Comparison of ENCODE assay signal across 8 cellular contexts in the genomic region with DNA sequence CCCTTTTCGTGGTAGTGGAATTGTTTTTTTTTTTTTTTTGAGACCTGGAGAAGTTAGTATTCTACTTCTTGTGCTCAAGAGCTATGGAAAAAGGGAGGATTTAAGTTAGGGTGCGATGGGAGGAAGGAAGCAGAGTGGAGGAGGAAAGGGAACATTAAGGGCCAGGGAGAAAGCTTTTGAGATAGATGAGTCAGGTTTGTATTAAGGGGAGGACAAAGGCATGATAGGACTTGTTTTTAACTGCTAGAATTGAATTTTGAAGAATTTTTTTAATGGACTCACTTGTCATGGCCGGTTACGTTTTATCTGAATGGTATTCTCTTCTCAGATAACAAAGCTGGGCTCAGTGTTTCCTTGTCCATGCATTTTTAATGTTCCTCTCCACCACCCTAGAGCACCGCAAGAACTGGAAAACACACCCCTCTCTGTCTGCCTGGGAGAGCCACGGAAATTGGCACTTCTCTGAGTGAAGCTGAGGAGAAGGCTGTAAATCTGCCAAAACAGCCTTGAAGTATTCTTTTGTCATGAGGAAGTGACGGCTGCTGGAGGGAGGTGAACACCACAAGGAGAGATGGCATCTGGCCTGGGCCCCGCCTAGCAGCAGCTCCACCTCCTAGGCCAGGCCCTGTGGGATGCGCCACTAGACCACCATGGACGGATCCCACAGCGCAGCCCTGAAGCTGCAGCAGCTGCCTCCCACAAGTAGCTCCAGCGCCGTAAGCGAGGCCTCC. TPM values are rescaled to one million over a fixed set of nuclear protein-coding genes. Genes with fewer than 3 reads are reported as not detected.
DNase-seq lines count a peak whose midpoint lies in the region; ATAC-seq and TF ChIP-seq lines count a peak whose summit lies in the region.

No MANE protein-coding gene starts in this region.

- peak overlapping the region; percentile 42 for H3K4me3 Mint-ChIP-seq in activated naive CD4-positive, alpha-beta T cell treated with anti-CD3 and anti-CD28 coated beads, Interleukin-2, amount 50 U/mL, for 24 hours

- peak; percentile 55 for ATAC-seq in left colon
- ATAC-seq in GM18505 (IDR thresholded peaks at IDR 0.05; ENCODE audit: unreplicated experiment): no peak
- ATAC-seq in GM18517 (IDR thresholded peaks at IDR 0.05; ENCODE audit: unreplicated experiment): no peak

- H3K4me1 Mint-ChIP-seq in activated naive CD4-positive, alpha-beta T cell treated with anti-CD3 and anti-CD28 coated beads, Interleukin-2, amount 50 U/mL, for 24 hours: peaks cover 89% of the 10 kb centered on the region

- H3K4me3 ChIP-seq in AG10803 (ENCODE audit: low read length) (no peak overlapping the region), LNCaP clone FGC (ENCODE audit: low read depth, low read length) (no peak overlapping the region)

- intact Hi-C loops in left colon (cut with DNase I, micrococcal nuclease): no loop called here

- H3K36me3 Mint-ChIP-seq in activated naive CD4-positive, alpha-beta T cell treated with anti-CD3 and anti-CD28 coated beads, Interleukin-2, amount 50 U/mL, for 24 hours: peaks cover 21% of the 10 kb centered on the region

- H3K27ac Mint-ChIP-seq in activated naive CD4-positive, alpha-beta T cell treated with anti-CD3 and anti-CD28 coated beads, Interleukin-2, amount 50 U/mL, for 24 hours: peak overlapping the region; percentile 63

- H3K27me3 Mint-ChIP-seq in activated naive CD4-positive, alpha-beta T cell treated with anti-CD3 and anti-CD28 coated beads, Interleukin-2, amount 50 U/mL, for 24 hours: no peaks in the 10 kb centered on the region

- peak; percentile 48 for DNase-seq in AG10803 (ENCODE audit: low read depth)
- DNase-seq in LNCaP clone FGC (ENCODE audit: low read depth): peak; percentile 70
- peak; percentile 72 to 78 for DNase-seq in left colon
- no peak for DNase-seq in germinal center (ENCODE audit: low spot score)
- DNase-seq in stimulated activated CD4-positive, alpha-beta T cell treated with anti-CD3 and anti-CD28 coated beads, Interleukin-1b, Interleukin-23, amount 100 ng/mL, for 48 hours: no peak

- no peaks in the 10 kb centered on the region for H3K9me3 Mint-ChIP-seq in activated naive CD4-positive, alpha-beta T cell treated with anti-CD3 and anti-CD28 coated beads, Interleukin-2, amount 50 U/mL, for 24 hours

- TF ChIP-seq CTCF in AG10803 (conservative IDR thresholded peaks at IDR 0.05; ENCODE audit: low read length) (no peak), LNCaP clone FGC (IDR thresholded peaks at IDR 0.05; ENCODE audit: control insufficient read depth, extremely low read depth, insufficient read depth) (no peak)

- no peak for TF ChIP-seq POLR2A in GM18505 (IDR thresholded peaks at IDR 0.05; ENCODE audit: borderline replicate concordance, extremely low read depth, insufficient read depth, insufficient read length)

RNA-seq across cellular contexts. Expression of a gene that starts 3.5 kb away (rescaled TPM):
- total RNA-seq in left colon: 10 to 100 TPM; 33.9 to 48.2 TPM

RNA-seq across cellular contexts. Expression of a gene that starts 5.5 kb away (rescaled TPM):
- 10 to 100 TPM; 17.6 to 24.7 TPM for total RNA-seq in left colon

Comparison
In these comparisons a context has a peak if more than half of its experiments do, and no peak if none do; other contexts are left out.
1. DNase-seq: peak in AG10803 (single experiment), LNCaP clone FGC (single experiment) and left colon (2 of 2); none in germinal center (single experiment) and stimulated activated CD4-positive, alpha-beta T cell treated with anti-CD3 and anti-CD28 coated beads, Interleukin-1b, Interleukin-23, amount 100 ng/mL, for 48 hours (single experiment).